Comparison of ENCODE assay signal across 15 cellular contexts in the genomic region with DNA sequence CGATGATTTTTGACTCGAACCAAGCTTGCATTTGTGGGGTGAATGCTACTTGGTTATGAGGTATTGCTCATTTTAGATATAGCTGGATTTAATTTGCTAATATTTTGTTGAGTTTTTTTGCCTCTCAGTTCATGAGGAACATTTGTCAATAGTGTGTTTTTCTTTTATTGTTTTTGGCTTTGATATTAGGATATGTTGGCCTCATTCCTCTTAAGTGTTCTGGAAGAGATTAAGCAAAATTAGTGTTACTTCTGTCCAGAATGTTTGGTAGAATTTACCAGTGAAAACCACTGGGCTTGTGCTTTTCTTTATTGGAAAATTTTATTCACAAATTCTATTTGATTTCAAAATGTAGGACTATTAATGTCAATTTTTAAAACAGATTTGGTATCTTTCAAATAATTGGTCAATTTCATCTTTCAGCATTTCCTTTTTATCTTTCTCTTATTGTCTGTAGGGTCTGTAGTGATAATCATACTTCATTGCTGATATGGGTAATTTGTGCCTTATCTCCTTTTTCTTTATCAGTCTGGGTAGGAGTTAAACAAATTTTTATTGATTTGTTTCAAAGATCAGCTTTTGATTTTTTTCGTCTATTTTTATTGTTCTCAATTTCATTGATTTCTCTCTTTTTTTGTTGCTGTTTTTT. TPM values are rescaled to one million over a fixed set of nuclear protein-coding genes. Genes with fewer than 3 reads are reported as not detected.
DNase-seq lines count a peak whose midpoint lies in the region; ATAC-seq and TF ChIP-seq lines count a peak whose summit lies in the region.
"Had no signal": no experiment of that assay in that cellular context is flagged by ENCODE, and none has a peak within 500 bp of the region (broad histone marks: within the 10 kb centered on the region; RNA-seq: fewer than 3 reads in every experiment).

No MANE protein-coding gene starts in this region.

- 49% methylated on average over 3 of the region's 3 CpGs for WGBS in right lobe of liver (ENCODE audit: insufficient coverage, low coverage, low lambda C conversion rate, missing lambda C conversion rate)

- CTCF ChIA-PET in HEK293 (lab: Yijun Ruan, JAX) = interaction anchor here (0.6 to 1.0 kb wide), 5 partner anchors 10 to 439 kb away, joined by 3 to 5 read pairs (median 3); no protein-coding TSS in a partner anchor

- H3K36me3 Mint-ChIP-seq in natural killer cell treated with Interleukin-12 subunit alpha and Interleukin-12 subunit beta and Interleukin-15 and Interleukin-18, amount 100 ng/mL, for 72 hours = peaks cover 6% of the 10 kb centered on the region
- H3K36me3 Mint-ChIP-seq: CD14-positive monocyte had no signal

- H3K9me3 ChIP-seq in HEK293 (ENCODE audit: control insufficient read depth, insufficient read depth, low read depth, low read length) (no peaks in the 10 kb centered on the region), right lobe of liver (no peaks in the 10 kb centered on the region)
- H3K9me3 ChIP-seq: BE2C had no signal

- H3K27ac ChIP-seq in HEK293 (ENCODE audit: extremely low read depth, low read depth, low read length) (no peak overlapping the region), right lobe of liver (peak overlapping the region; percentile 17 to 73 (median 60))
- H3K27ac ChIP-seq: GM23248 had no signal

- H3K27me3 Mint-ChIP-seq in natural killer cell treated with Interleukin-12 subunit alpha and Interleukin-12 subunit beta and Interleukin-15 and Interleukin-18, amount 100 ng/mL, for 72 hours = peaks cover 0 to 7% of the 10 kb centered on the region in 2 donors
- H3K27me3 Mint-ChIP-seq: IgD-negative memory B cell had no signal

- H3K4me3 Mint-ChIP-seq in natural killer cell treated with Interleukin-12 subunit alpha and Interleukin-12 subunit beta and Interleukin-15 and Interleukin-18, amount 100 ng/mL, for 72 hours = no peak overlapping the region
- H3K4me3 Mint-ChIP-seq: CD14-positive monocyte; CD8-positive, alpha-beta T cell; IgD-negative memory B cell had no signal

- intact Hi-C loops in right lobe of liver (cut with DNase I) = no loop called here

- TF ChIP-seq POLR2A in right lobe of liver (IDR thresholded peaks at IDR 0.05) = no peak

- H3K27me3 ChIP-seq in right lobe of liver = no peaks in the 10 kb centered on the region
- H3K27me3 ChIP-seq: BE2C had no signal

- DNase-seq in fibroblast of peridontal ligament (ENCODE audit: extremely low read depth) (peak; percentile 66), right lobe of liver (no peak), NCI-H2107 (lab: John Stamatoyannopoulos, UW) (no peak), amygdala (lab: John Stamatoyannopoulos, UW) (no peak)
- no peak for DNase-seq in natural killer cell treated with Interleukin-12 subunit alpha and Interleukin-12 subunit beta and Interleukin-15 and Interleukin-18, amount 100 ng/mL, for 72 hours (ENCODE audit: low spot score)
- DNase-seq: BE2C; CD8-positive, alpha-beta T cell; COR-L47; DMS53; GM23248 had no signal

- no peaks in the 10 kb centered on the region for H3K36me3 ChIP-seq in HEK293 (ENCODE audit: control insufficient read depth in 2 of 2, insufficient read depth in 1 of 2, low read length in 2 of 2)
- H3K36me3 ChIP-seq in right lobe of liver = no peaks in the 10 kb centered on the region
- H3K36me3 ChIP-seq: BE2C had no signal

- TF ChIP-seq CTCF in HEK293 (tag by site-specific recombination; IDR thresholded peaks at IDR 0.05) = no peak
- no peak for TF ChIP-seq CTCF in right lobe of liver (IDR thresholded peaks at IDR 0.05)

- ATAC-seq in right lobe of liver (peak; percentile 13 to 49 (median 45)), HG02798 (IDR thresholded peaks at IDR 0.05; ENCODE audit: poor library complexity, unreplicated experiment) (no peak)
- no peak for ATAC-seq in natural killer cell treated with Interleukin-12 subunit alpha and Interleukin-12 subunit beta and Interleukin-15 and Interleukin-18, amount 100 ng/mL, for 72 hours
- ATAC-seq: CD8-positive, alpha-beta T cell; HCT116 had no signal

- H3K4me3 ChIP-seq in HEK293 (ENCODE audit: low read depth, low read length) (no peak overlapping the region), right lobe of liver (no peak overlapping the region)
- H3K4me3 ChIP-seq: GM23248 had no signal

- H3K4me1 ChIP-seq in HEK293 (ENCODE audit: control insufficient read depth, insufficient read depth, low read length) (no peaks in the 10 kb centered on the region), right lobe of liver (peaks cover 0 to 35% (median 7%) of the 10 kb centered on the region in 4 donors)
- H3K4me1 ChIP-seq: BE2C had no signal

- POLR2A ChIA-PET in HEK293 (lab: Yijun Ruan, JAX) = no interaction called here

- peaks cover 0 to 5% of the 10 kb centered on the region in 2 donors for H3K4me1 Mint-ChIP-seq in natural killer cell treated with Interleukin-12 subunit alpha and Interleukin-12 subunit beta and Interleukin-15 and Interleukin-18, amount 100 ng/mL, for 72 hours (ENCODE audit: low read depth in 2 of 2)
- H3K4me1 Mint-ChIP-seq: CD14-positive monocyte had no signal

- peaks cover 4% of the 10 kb centered on the region for H3K9me3 Mint-ChIP-seq in natural killer cell treated with Interleukin-12 subunit alpha and Interleukin-12 subunit beta and Interleukin-15 and Interleukin-18, amount 100 ng/mL, for 72 hours

- no peak overlapping the region for H3K27ac Mint-ChIP-seq in natural killer cell treated with Interleukin-12 subunit alpha and Interleukin-12 subunit beta and Interleukin-15 and Interleukin-18, amount 100 ng/mL, for 72 hours
- H3K27ac Mint-ChIP-seq: CD8-positive, alpha-beta T cell had no signal

TF ChIP-seq in HEK293, 187 proteins besides CTCF, POLR2A, EP300 and RAD21:
- TF ChIP-seq SETDB1 (IDR thresholded peaks at IDR 0.05; ENCODE audit: insufficient read length, low read length) = peak; percentile 72
- TF ChIP-seq, protein P1, sequence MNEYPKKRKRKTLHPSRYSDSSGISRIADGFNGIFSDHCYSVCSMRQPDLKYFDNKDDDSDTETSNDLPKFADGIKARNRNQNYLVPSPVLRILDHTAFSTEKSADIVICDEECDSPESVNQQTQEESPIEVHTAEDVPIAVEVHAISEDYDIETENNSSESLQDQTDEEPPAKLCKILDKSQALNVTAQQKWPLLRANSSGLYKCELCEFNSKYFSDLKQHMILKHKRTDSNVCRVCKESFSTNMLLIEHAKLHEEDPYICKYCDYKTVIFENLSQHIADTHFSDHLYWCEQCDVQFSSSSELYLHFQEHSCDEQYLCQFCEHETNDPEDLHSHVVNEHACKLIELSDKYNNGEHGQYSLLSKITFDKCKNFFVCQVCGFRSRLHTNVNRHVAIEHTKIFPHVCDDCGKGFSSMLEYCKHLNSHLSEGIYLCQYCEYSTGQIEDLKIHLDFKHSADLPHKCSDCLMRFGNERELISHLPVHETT (tag by site-specific recombination; IDR thresholded peaks at IDR 0.05) = no peak
TF ChIP-seq in HEK293: peak in this region for 1.

RNA-seq across cellular contexts. Expression of a gene that starts 14.1 kb away (rescaled TPM):
- 100 to 1,000 TPM in 5 of 6 experiments, 10 to 100 TPM in 1; 81.4 to 151 (median 111) TPM for total RNA-seq in right lobe of liver
- total RNA-seq in natural killer cell treated with Interleukin-12 subunit alpha and Interleukin-12 subunit beta and Interleukin-15 and Interleukin-18, amount 100 ng/mL, for 72 hours = 1 to 10 TPM; 5.7 to 7.4 TPM

Comparison
In these comparisons a context has a peak if more than half of its experiments do, and no peak if none do; other contexts are left out.
1. ATAC-seq: peak in right lobe of liver (4 of 4); none in natural killer cell treated with Interleukin-12 subunit alpha and Interleukin-12 subunit beta and Interleukin-15 and Interleukin-18, amount 100 ng/mL, for 72 hours (0 of 2) and HG02798 (single experiment).
2. RNA of a gene that starts 14.1 kb away (total RNA-seq): 81.4 to 151 TPM in right lobe of liver; 5.7 to 7.4 TPM in natural killer cell treated with Interleukin-12 subunit alpha and Interleukin-12 subunit beta and Interleukin-15 and Interleukin-18, amount 100 ng/mL, for 72 hours; every median in the first group is over 4 times any median in the second.